ENCODE assay signal across 8 cellular contexts in the genomic region with DNA sequence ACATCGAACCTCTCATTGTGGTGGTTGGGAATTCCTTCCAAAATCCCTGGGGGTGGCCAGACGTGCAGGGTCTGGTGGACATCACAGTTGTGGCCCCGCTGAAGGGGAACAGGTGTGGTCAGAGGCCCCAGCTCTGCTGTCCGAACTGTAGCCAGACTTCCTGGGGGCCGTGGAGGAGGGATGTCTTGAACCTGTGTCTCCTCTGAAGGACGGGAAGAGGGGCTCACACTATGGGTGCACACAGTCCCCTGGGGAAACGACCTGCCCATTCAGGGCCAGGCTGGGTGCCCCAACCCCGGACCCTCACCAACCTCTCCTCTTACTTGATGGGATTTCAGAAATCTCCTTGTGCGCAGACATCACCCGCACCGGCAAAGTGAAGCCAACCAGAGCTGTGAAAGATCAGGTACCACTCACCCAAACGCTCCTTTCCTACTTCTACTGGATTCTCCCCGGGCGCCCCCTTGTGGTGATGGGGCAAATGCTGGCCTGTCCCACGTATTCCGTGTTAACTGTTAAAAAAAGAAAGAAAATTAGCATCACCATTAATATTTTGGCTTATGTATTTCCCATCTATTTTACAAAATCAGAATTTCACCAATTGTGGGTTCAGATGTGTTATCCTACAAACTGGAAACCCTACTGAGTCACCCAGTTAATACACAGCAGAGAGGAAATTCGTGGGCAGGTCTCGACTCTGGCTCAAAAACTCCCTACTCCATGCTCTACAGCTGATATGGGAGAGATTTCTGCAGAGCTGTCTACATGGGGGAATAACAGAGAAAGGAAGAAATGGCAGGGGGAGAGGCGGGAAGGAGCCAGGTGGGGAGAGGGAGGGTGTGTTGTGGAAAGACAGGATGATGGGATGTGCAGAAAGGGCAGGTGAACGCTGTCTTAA. TPM values are rescaled to one million over a fixed set of nuclear protein-coding genes. Genes with fewer than 3 reads are reported as not detected.
DNase-seq lines count a peak whose midpoint lies in the region; ATAC-seq and TF ChIP-seq lines count a peak whose summit lies in the region.

No MANE protein-coding gene starts in this region.

- no peak overlapping the region for H3K27ac Mint-ChIP-seq in activated CD8-positive, alpha-beta memory T cell treated with anti-CD3 and anti-CD28 coated beads, Interleukin-2, amount 10 ng/mL, durations not matched to agents 7 days and 5 days
- no peak overlapping the region for H3K27ac Mint-ChIP-seq in natural killer cell

- no peaks in the 10 kb centered on the region for H3K36me3 Mint-ChIP-seq in activated CD8-positive, alpha-beta memory T cell treated with anti-CD3 and anti-CD28 coated beads, Interleukin-2, amount 10 ng/mL, durations not matched to agents 7 days and 5 days
- no peaks in the 10 kb centered on the region for H3K36me3 Mint-ChIP-seq in natural killer cell

- no peak for TF ChIP-seq POLR2A in erythroblast (IDR thresholded peaks at IDR 0.05; ENCODE audit: low read length)

- no peak overlapping the region for H3K4me3 Mint-ChIP-seq in activated CD8-positive, alpha-beta memory T cell treated with anti-CD3 and anti-CD28 coated beads, Interleukin-2, amount 10 ng/mL, durations not matched to agents 7 days and 5 days
- H3K4me3 Mint-ChIP-seq in natural killer cell, result no peak overlapping the region

- no peak overlapping the region for H3K4me3 ChIP-seq in H7 (ENCODE audit: insufficient read depth, low read depth, low read length)

- H3K36me3 ChIP-seq in H7 (replicated peaks; ENCODE audit: control insufficient read depth, insufficient read depth, low read length), result no peaks in the 10 kb centered on the region

- peaks cover 7% of the 10 kb centered on the region for H3K27me3 Mint-ChIP-seq in activated CD8-positive, alpha-beta memory T cell treated with anti-CD3 and anti-CD28 coated beads, Interleukin-2, amount 10 ng/mL, durations not matched to agents 7 days and 5 days
- H3K27me3 Mint-ChIP-seq in natural killer cell (ENCODE audit: low read depth in 2 of 2), result peaks cover 0 to 7% of the 10 kb centered on the region in 2 donors

- no peaks in the 10 kb centered on the region for H3K27me3 ChIP-seq in H7 (ENCODE audit: control insufficient read depth, insufficient read depth, low read length)

- peak; percentile 68 for TF ChIP-seq CTCF in natural killer cell (IDR thresholded peaks at IDR 0.05)

- peak; percentile 35 to 67 for DNase-seq in AML-193 (lab: John Stamatoyannopoulos, UW)
- DNase-seq in H7, result peak; percentile 82
- DNase-seq in NCI-H748 (lab: John Stamatoyannopoulos, UW; ENCODE audit: unreplicated experiment), result peak; percentile 47
- DNase-seq in activated CD8-positive, alpha-beta memory T cell treated with anti-CD3 and anti-CD28 coated beads, Interleukin-2, amount 10 ng/mL, durations not matched to agents 7 days and 5 days, result peak; percentile 66
- DNase-seq in erythroblast (lab: John Stamatoyannopoulos, UW), result peak; percentile 39 to 68
- peak; percentile 32 for DNase-seq in natural killer cell
- DNase-seq in stimulated activated naive CD4-positive, alpha-beta T cell (lab: John Stamatoyannopoulos, UW), result peak; percentile 14 to 61 (median 46)

- H3K4me1 Mint-ChIP-seq in activated CD8-positive, alpha-beta memory T cell treated with anti-CD3 and anti-CD28 coated beads, Interleukin-2, amount 10 ng/mL, durations not matched to agents 7 days and 5 days, result no peaks in the 10 kb centered on the region
- H3K4me1 Mint-ChIP-seq in natural killer cell, result peaks cover 0 to 5% of the 10 kb centered on the region in 2 donors

- CTCF ChIA-PET in activated CD8-positive, alpha-beta memory T cell treated with anti-CD3 and anti-CD28 coated beads, Interleukin-2, amount 10 ng/mL, durations not matched to agents 7 days and 5 days (lab: Charles Lee), result interaction anchor here (0.8 to 1.2 kb wide), 6 partner anchors 10 to 275 kb away, joined by 3 read pairs; no protein-coding TSS in a partner anchor

- peak; percentile 66 for ATAC-seq in activated CD8-positive, alpha-beta memory T cell treated with anti-CD3 and anti-CD28 coated beads, Interleukin-2, amount 10 ng/mL, durations not matched to agents 7 days and 5 days
- ATAC-seq in natural killer cell (peak in 2 of 3 donors; percentile 59 to 63), GM18868 (IDR thresholded peaks at IDR 0.05; ENCODE audit: unreplicated experiment) (no peak)

- no peaks in the 10 kb centered on the region for H3K9me3 Mint-ChIP-seq in activated CD8-positive, alpha-beta memory T cell treated with anti-CD3 and anti-CD28 coated beads, Interleukin-2, amount 10 ng/mL, durations not matched to agents 7 days and 5 days (ENCODE audit: low read depth)
- H3K9me3 Mint-ChIP-seq in natural killer cell, result no peaks in the 10 kb centered on the region

- intact Hi-C loops in natural killer cell (cut with micrococcal nuclease), result loop anchor here (1.0 kb wide), 1 partner anchor 211 kb away; no protein-coding TSS in a partner anchor

RNA-seq across cellular contexts. Expression of a gene that starts 28.1 kb away (rescaled TPM):
- total RNA-seq in H7 (2014; rRNA removed; shearing (Covaris generic)), result 0.62 TPM in 1 of 2 replicates, not detected in the other
- under 1 TPM; 0.41 to 0.45 TPM for total RNA-seq in activated CD8-positive, alpha-beta memory T cell treated with anti-CD3 and anti-CD28 coated beads, Interleukin-2, amount 10 ng/mL, durations not matched to agents 7 days and 5 days
- total RNA-seq in natural killer cell, result 10 to 100 TPM in 1 of 3 donors, 1 to 10 TPM in 2; 1.4 to 11.6 (median 1.7) TPM

RNA-seq across cellular contexts. Expression of a gene that starts 35.9 kb away (rescaled TPM):
- total RNA-seq in H7 (2014; rRNA removed; shearing (Covaris generic)), result not detected in 2 replicates
- total RNA-seq in activated CD8-positive, alpha-beta memory T cell treated with anti-CD3 and anti-CD28 coated beads, Interleukin-2, amount 10 ng/mL, durations not matched to agents 7 days and 5 days, result not detected
- total RNA-seq in natural killer cell, result not detected

Comparison
In these comparisons a context has a peak if more than half of its experiments do, and no peak if none do; other contexts are left out.
1. DNase-seq: peak in every context shown above with its lines; median percentile 82 in H7; 66 in activated CD8-positive, alpha-beta memory T cell treated with anti-CD3 and anti-CD28 coated beads, Interleukin-2, amount 10 ng/mL, durations not matched to agents 7 days and 5 days; 54 in erythroblast; 51 in AML-193; 47 in NCI-H748; 46 in stimulated activated naive CD4-positive, alpha-beta T cell; 32 in natural killer cell.